In the genomic region with DNA sequence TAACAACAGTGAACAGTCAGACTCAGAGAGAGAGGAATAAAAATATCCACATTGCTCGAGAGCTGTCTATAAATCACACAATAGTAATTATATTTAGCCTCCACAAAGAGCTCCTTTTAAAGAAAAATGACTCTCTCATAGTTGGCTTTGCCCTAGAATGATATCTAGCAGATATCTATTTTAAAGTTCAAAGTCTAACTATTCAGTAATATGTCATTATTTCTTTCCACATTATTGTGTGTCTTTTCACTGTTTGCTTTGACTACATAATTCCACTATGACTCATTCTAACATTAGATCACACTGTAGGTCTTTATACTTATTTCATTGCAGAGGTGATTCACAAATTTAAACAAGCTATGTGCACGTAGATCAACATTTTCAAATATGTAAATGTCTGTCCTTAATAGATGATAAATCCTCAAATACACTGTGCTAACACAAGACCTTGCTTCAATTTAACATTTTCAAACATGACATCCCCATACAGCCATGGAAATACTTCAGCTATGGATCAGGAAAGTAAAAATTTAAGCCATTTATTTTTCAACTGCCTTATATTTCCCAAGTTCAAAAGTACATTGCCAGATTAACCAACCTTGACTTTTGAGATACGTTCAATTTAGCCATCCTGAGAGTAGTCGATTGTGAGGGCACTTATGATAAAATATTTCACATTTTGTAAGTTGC, we compare ENCODE assay signal across 9 cellular contexts.
A peak's percentile ranks its signal among the peaks of the same experiment; 100 is the strongest.
DNase-seq lines count a peak whose midpoint lies in the region; FAIRE-seq and TF ChIP-seq lines count a peak whose summit lies in the region.
"Had no signal": no experiment of that assay in that cellular context is flagged by ENCODE, and none has a peak within 500 bp of the region (broad histone marks: within the 10 kb centered on the region; RNA-seq: fewer than 3 reads in every experiment).

No MANE protein-coding gene starts in this region.

- DNase-seq in BJ (ENCODE audit: low read depth) (peak; percentile 78), chondrocyte (ENCODE audit: low spot score) (no peak), myocyte (ENCODE audit: low read depth) (peak; percentile 38), GM19239 (ENCODE audit: insufficient read length, low spot score) (no peak), right atrium auricular region (ENCODE audit: low spot score) (no peak), SKM-1 treated with dmso at 0.1 percent for 144 hours (lab: John Stamatoyannopoulos, UW; ENCODE audit: unreplicated experiment) (no peak), HuH-7 (ENCODE audit: low spot score) (no peak)
- DNase-seq: heart left ventricle had no signal

- no peak overlapping the region for H3K27ac ChIP-seq in right atrium auricular region
- H3K27ac ChIP-seq: heart left ventricle had no signal

- peak overlapping the region; percentile 84 for H3K27ac Mint-ChIP-seq in chondrocyte (ENCODE audit: unreplicated experiment)

- TF ChIP-seq CTCF in BJ (IDR thresholded peaks at IDR 0.05; ENCODE audit: insufficient read depth, low read depth, low read length) (no peak), chondrocyte (IDR thresholded peaks at IDR 0.05) (no peak), right atrium auricular region (IDR thresholded peaks at IDR 0.05) (no peak)

- H3K36me3 ChIP-seq in BJ (ENCODE audit: control insufficient read depth, insufficient read depth, low read length) (no peaks in the 10 kb centered on the region), right atrium auricular region (no peaks in the 10 kb centered on the region)
- H3K36me3 ChIP-seq: heart left ventricle had no signal

- peaks cover 4% of the 10 kb centered on the region for H3K9me3 Mint-ChIP-seq in chondrocyte (ENCODE audit: low read depth)

- CTCF ChIA-PET in BJ (lab: Yijun Ruan, JAX): interaction anchor here (1.1 kb wide), 1 partner anchor 21 kb away, joined by 4 read pairs; no protein-coding TSS in a partner anchor

- H3K4me3 ChIP-seq in BJ (ENCODE audit: low read depth, low read length) (no peak overlapping the region), right atrium auricular region (no peak overlapping the region)
- H3K4me3 ChIP-seq: heart left ventricle had no signal

- FAIRE-seq in GM19239 (lab: Jason Lieb, UNC): no peak

- no peaks in the 10 kb centered on the region for H3K27me3 Mint-ChIP-seq in chondrocyte (ENCODE audit: low read depth)

- peak; percentile 76; the same call in 1 of the 2 replicates for TF ChIP-seq EP300 in Ishikawa (IDR thresholded peaks at IDR 0.05; ENCODE audit: borderline replicate concordance)

- H3K27me3 ChIP-seq in BJ (ENCODE audit: control insufficient read depth, insufficient read depth, low read length) (no peaks in the 10 kb centered on the region), right atrium auricular region (no peaks in the 10 kb centered on the region)
- H3K27me3 ChIP-seq: heart left ventricle had no signal

- H3K9me3 ChIP-seq in right atrium auricular region: no peaks in the 10 kb centered on the region
- H3K9me3 ChIP-seq: heart left ventricle had no signal

- no peaks in the 10 kb centered on the region for H3K4me1 ChIP-seq in right atrium auricular region

- no peak overlapping the region for H3K4me3 Mint-ChIP-seq in chondrocyte (ENCODE audit: unreplicated experiment)

- POLR2A ChIA-PET in BJ (lab: Charles Lee): no interaction called here

- H3K4me1 Mint-ChIP-seq in chondrocyte (ENCODE audit: low read depth): peaks cover 26% of the 10 kb centered on the region

- no peaks in the 10 kb centered on the region for H3K36me3 Mint-ChIP-seq in chondrocyte (ENCODE audit: low read depth)

- TF ChIP-seq RAD21 in Ishikawa (IDR thresholded peaks at IDR 0.05; ENCODE audit: low read depth): no peak

TF ChIP-seq in Ishikawa, 13 proteins besides CTCF, POLR2A, EP300 and RAD21:
- peak; percentile 73 for TF ChIP-seq FOXM1 (IDR thresholded peaks at IDR 0.05; ENCODE audit: borderline replicate concordance, low read depth)
- TF ChIP-seq TEAD4 (IDR thresholded peaks at IDR 0.05): peak; percentile 59; the same call in 1 of the 2 replicates
- no peak for TF ChIP-seq EGR1 (IDR thresholded peaks at IDR 0.05)

Comparison
In these comparisons a context has a peak if more than half of its experiments do, and no peak if none do; other contexts are left out.
1. DNase-seq: peak in BJ (single experiment) and myocyte (single experiment); none in chondrocyte (single experiment), GM19239 (single experiment), right atrium auricular region (single experiment), SKM-1 treated with dmso at 0.1 percent for 144 hours (single experiment) and HuH-7 (single experiment).